Comparison of ENCODE assay signal across 1 cellular context in the genomic region with DNA sequence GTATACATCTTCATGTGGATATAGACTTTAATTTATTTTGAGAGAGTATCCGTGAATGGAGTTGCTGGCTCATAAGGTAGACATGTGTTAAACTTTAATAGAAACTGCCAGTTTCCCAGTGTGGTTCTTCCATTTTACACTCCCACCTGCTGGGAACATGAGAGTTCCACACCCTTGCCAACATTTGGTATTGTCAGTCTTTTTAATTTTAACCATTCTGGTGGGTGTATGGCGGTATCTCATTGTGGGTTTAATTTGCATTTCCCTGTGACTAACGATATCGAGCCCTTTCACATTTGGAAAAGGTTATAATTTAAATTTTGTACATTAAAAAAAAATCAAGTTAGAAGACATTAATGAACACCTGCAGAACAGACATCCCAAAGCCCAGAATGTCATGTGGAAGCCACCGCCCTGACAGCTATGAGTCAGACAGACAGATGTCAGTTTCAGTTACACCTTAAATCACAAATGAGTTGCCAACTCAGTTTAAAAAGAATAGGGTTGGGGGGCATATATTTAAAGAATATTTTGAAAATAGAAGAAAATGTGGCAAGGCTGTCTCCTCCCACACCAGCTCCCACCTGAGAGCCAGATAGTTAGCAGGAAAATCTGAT.
TF ChIP-seq lines count a peak whose summit lies in the region.

No MANE protein-coding gene starts in this region.

TF ChIP-seq in liver, 16 proteins besides CTCF, POLR2A, EP300 and RAD21 (continued from another document):
- TF ChIP-seq SP1 (IDR thresholded peaks at IDR 0.05) (no peak), RXRA (IDR thresholded peaks at IDR 0.05) (no peak), FOXA1 (IDR thresholded peaks at IDR 0.05) (no peak), GABPA (IDR thresholded peaks at IDR 0.05 in 1 of 2, conservative IDR thresholded peaks at IDR 0.05 in 1 of 2) (no peak)
